In the genomic region with DNA sequence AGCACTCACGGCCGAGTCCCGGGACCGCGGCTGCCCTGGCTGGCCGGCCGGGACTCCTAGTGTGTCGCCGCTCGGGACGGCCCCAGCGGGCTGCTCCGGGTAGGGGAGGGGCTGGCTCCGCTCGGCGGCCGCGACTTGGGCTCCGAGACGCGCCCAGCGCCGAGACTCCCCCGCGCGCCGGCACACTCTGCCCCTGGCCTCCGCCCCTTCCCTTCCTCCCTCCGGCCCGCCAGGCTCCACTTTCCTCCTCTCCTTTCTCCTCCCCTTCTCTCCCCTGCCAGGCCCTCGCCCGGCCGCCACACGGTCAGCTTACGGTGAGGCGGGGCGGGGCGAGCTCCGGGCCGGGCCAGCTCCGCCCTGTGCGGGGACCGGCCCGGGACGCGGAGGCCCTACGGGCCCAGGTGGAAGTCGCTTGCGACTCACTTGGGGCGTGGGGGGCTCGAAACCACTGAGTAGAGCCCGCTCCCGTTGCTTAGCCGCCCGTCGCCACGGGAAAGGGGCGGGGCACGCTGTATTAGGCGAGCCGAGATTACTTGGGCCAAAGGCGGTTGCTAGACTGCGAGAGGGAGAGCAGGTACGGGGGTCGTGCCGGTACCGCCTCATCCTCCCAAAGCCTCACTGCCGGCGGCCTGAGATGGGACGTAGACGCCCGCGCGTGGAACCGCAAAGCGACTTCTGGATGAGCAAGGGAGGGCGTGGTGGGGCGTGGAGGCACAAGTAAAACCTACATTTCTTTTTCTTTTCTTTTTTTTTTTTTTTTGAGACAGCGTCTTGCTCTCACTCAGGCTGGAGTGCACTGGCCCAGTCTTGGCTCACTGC, we compare ENCODE assay signal across 8 cellular contexts. TPM values are rescaled to one million over a fixed set of nuclear protein-coding genes. Genes with fewer than 3 reads are reported as not detected.
DNase-seq lines count a peak whose midpoint lies in the region; ATAC-seq, FAIRE-seq and TF ChIP-seq lines count a peak whose summit lies in the region.

ITGB5 (minus strand) TSS at position 189 of the 819 bp plus-strand sequence. CDS start 365 bp downstream, outside the sequence.

- H3K4me2 ChIP-seq in smooth muscle cell = peak within 1 kb of the TSS; percentile 97

- TF ChIP-seq CTCF in kidney (IDR thresholded peaks at IDR 0.05; ENCODE audit: borderline replicate concordance, extremely low read depth, insufficient read depth) (no peak), smooth muscle cell (IDR thresholded peaks at IDR 0.05; ENCODE audit: borderline replicate concordance, insufficient read depth, poor library complexity, severe bottlenecking) (no peak)

- no peaks in the 10 kb centered on the region for H3K36me3 Mint-ChIP-seq in CD8-positive, alpha-beta memory T cell
- H3K36me3 Mint-ChIP-seq in T-helper 2 cell treated with Interferon-gamma antibody and Interleukin-4, amounts not matched to agents 5 μg/mL and 100 μg/mL, for 36 hours (ENCODE audit: low read depth) = no peaks in the 10 kb centered on the region

- H3K9ac ChIP-seq in kidney (ENCODE audit: low read length in 2 of 2) (peak within 1 kb of the TSS; percentile 62 to 69), smooth muscle cell (ENCODE audit: low read depth) (peak within 1 kb of the TSS; percentile 81)

- H3K79me2 ChIP-seq in smooth muscle cell (ENCODE audit: low read depth) = peaks cover 36% of the 10 kb centered on the region

- no peaks in the 10 kb centered on the region for H4K20me1 ChIP-seq in smooth muscle cell (ENCODE audit: low read depth)

- H3K27ac ChIP-seq in CD8-positive, alpha-beta memory T cell (ENCODE audit: low read depth, low read length) = no peak within 1 kb of the TSS
- H3K27ac ChIP-seq in cingulate gyrus (ENCODE audit: low read depth, low read length) (peak within 1 kb of the TSS; percentile 69), kidney (ENCODE audit: low read depth in 2 of 2, low read length in 2 of 2) (peak within 1 kb of the TSS; percentile 87 to 90), smooth muscle cell (ENCODE audit: low read depth) (peak within 1 kb of the TSS; percentile 76)

- H3K27me3 ChIP-seq in CD8-positive, alpha-beta memory T cell (ENCODE audit: insufficient read depth, low read length, poor library complexity, severe bottlenecking) = peaks cover 9% of the 10 kb centered on the region
- no peaks in the 10 kb centered on the region for H3K27me3 ChIP-seq in smooth muscle cell (ENCODE audit: low read depth)

- H3K4me3 ChIP-seq in CD8-positive, alpha-beta memory T cell (ENCODE audit: low read length) = peak within 1 kb of the TSS; percentile 43
- H3K4me3 ChIP-seq in kidney (ENCODE audit: low read length in 2 of 2) (peak within 1 kb of the TSS; percentile 50 to 79), smooth muscle cell (peak within 1 kb of the TSS; percentile 87)

- H3K4me3 Mint-ChIP-seq in CD8-positive, alpha-beta memory T cell = peak within 1 kb of the TSS; percentile 61 to 89 (median 76)
- H3K4me3 Mint-ChIP-seq in T-helper 2 cell treated with Interferon-gamma antibody and Interleukin-4, amounts not matched to agents 5 μg/mL and 100 μg/mL, for 36 hours = peak within 1 kb of the TSS; percentile 59

- CTCF ChIA-PET in CD8-positive, alpha-beta memory T cell (lab: Charles Lee) = no interaction called here

- FAIRE-seq in HTR-8/SVneo (lab: Jason Lieb, UNC) (peak; percentile 16), kidney (lab: Jason Lieb, UNC) (no peak)

- POLR2A ChIA-PET in CD8-positive, alpha-beta memory T cell (lab: Charles Lee) = no interaction called here

- intact Hi-C loops in kidney (cut with DNase I) = no loop called here

- peak in 2 of 5 donors; percentile 14 to 47 for DNase-seq in CD8-positive, alpha-beta memory T cell
- DNase-seq in HTR-8/SVneo (ENCODE audit: insufficient read length, low spot score) (peak; percentile 41), kidney (peak; percentile 94), smooth muscle cell (lab: John Stamatoyannopoulos, UW; ENCODE audit: unreplicated experiment) (peak; percentile 61)
- DNase-seq in T-helper 2 cell treated with Interferon-gamma antibody and Interleukin-4, amounts not matched to agents 5 μg/mL and 100 μg/mL, for 36 hours (ENCODE audit: low spot score) = peak; percentile 17
- DNase-seq in effector CD4-positive, alpha-beta T cell = no peak

- no peaks in the 10 kb centered on the region for H3K9me3 ChIP-seq in CD8-positive, alpha-beta memory T cell (ENCODE audit: low read length)
- H3K9me3 ChIP-seq in kidney (ENCODE audit: control insufficient read depth in 1 of 2, low read length in 2 of 2) (no peaks in the 10 kb centered on the region), smooth muscle cell (replicated peaks; ENCODE audit: low read depth) (no peaks in the 10 kb centered on the region)

- peaks cover 44 to 58% of the 10 kb centered on the region in 2 donors for H3K27me3 Mint-ChIP-seq in CD8-positive, alpha-beta memory T cell
- peaks cover 60% of the 10 kb centered on the region for H3K27me3 Mint-ChIP-seq in T-helper 2 cell treated with Interferon-gamma antibody and Interleukin-4, amounts not matched to agents 5 μg/mL and 100 μg/mL, for 36 hours (ENCODE audit: low read depth)

- H3K36me3 ChIP-seq in CD8-positive, alpha-beta memory T cell (ENCODE audit: insufficient read depth, low read length) = no peaks in the 10 kb centered on the region
- H3K36me3 ChIP-seq in kidney (ENCODE audit: control insufficient read depth in 1 of 2, insufficient read depth in 2 of 2, low read length in 2 of 2) (no peaks in the 10 kb centered on the region), smooth muscle cell (ENCODE audit: low read depth) (no peaks in the 10 kb centered on the region)

- no peaks in the 10 kb centered on the region for H3K9me3 Mint-ChIP-seq in CD8-positive, alpha-beta memory T cell
- no peaks in the 10 kb centered on the region for H3K9me3 Mint-ChIP-seq in T-helper 2 cell treated with Interferon-gamma antibody and Interleukin-4, amounts not matched to agents 5 μg/mL and 100 μg/mL, for 36 hours

- H3F3A ChIP-seq in smooth muscle cell (ENCODE audit: low read depth) = peaks cover 13% of the 10 kb centered on the region

- peaks cover 7 to 16% (median 10%) of the 10 kb centered on the region in 3 donors for H3K4me1 Mint-ChIP-seq in CD8-positive, alpha-beta memory T cell
- H3K4me1 Mint-ChIP-seq in T-helper 2 cell treated with Interferon-gamma antibody and Interleukin-4, amounts not matched to agents 5 μg/mL and 100 μg/mL, for 36 hours (ENCODE audit: low read depth) = no peaks in the 10 kb centered on the region

- 2% methylated on average over 67 of the region's 79 CpGs for WGBS in smooth muscle cell (ENCODE audit: low lambda C conversion rate)

- peak; percentile 66 for ATAC-seq in GM19438 (IDR thresholded peaks at IDR 0.05; ENCODE audit: low read depth, unreplicated experiment)

- H2AFZ ChIP-seq in smooth muscle cell (ENCODE audit: low read depth) = peak within 1 kb of the TSS; percentile 90

- H3K27ac Mint-ChIP-seq in CD8-positive, alpha-beta memory T cell = no peak within 1 kb of the TSS
- no peak within 1 kb of the TSS for H3K27ac Mint-ChIP-seq in T-helper 2 cell treated with Interferon-gamma antibody and Interleukin-4, amounts not matched to agents 5 μg/mL and 100 μg/mL, for 36 hours

- no peaks in the 10 kb centered on the region for H3K4me1 ChIP-seq in CD8-positive, alpha-beta memory T cell (ENCODE audit: insufficient read depth, low read length)
- H3K4me1 ChIP-seq in kidney (ENCODE audit: control insufficient read depth in 1 of 2, insufficient read depth in 1 of 2, low read depth in 1 of 2, low read length in 2 of 2) (peaks cover 2 to 5% of the 10 kb centered on the region in 2 donors), smooth muscle cell (ENCODE audit: low read depth) (peaks cover 31% of the 10 kb centered on the region)

RNA-seq across cellular contexts. Expression of gene ITGB5, which starts in this region (rescaled TPM):
- 1 to 10 TPM; 2.0 to 3.3 TPM for total RNA-seq in CD8-positive, alpha-beta memory T cell
- polyA plus RNA-seq in CD8-positive, alpha-beta memory T cell = 0.62 TPM
- 115 TPM for total RNA-seq in kidney
- 115 TPM for polyA plus RNA-seq in kidney (ENCODE audit: insufficient read depth, low read depth, low replicate concordance)
- total RNA-seq in smooth muscle cell = 332 and 343 TPM in 2 replicates
- 276 and 403 TPM in 2 replicates for polyA plus RNA-seq in smooth muscle cell

Comparison
In these comparisons a context has a peak if more than half of its experiments do, and no peak if none do; other contexts are left out.
1. RNA of gene ITGB5 (total RNA-seq): 332 to 343 TPM in smooth muscle cell and 115 TPM in kidney (single experiment); 2.0 to 3.3 TPM in CD8-positive, alpha-beta memory T cell; every median in the first group is over 10 times any median in the second.
2. RNA of gene ITGB5 (polyA plus RNA-seq): 276 to 403 TPM in smooth muscle cell and 115 TPM in kidney (single experiment); 0.62 TPM in CD8-positive, alpha-beta memory T cell (single experiment); every median in the first group is over 10 times any median in the second.
3. Peak in every context shown above with its lines, with median percentiles within 50 percentile points of each other: H3K4me3 ChIP-seq.